In genomic region chr15:89139613-89140499, GRCh38 we compare ENCODE assay signal across 1 cellular context.
A peak's percentile ranks its signal among the peaks of the same experiment; 100 is the strongest.
TF ChIP-seq lines count a peak whose summit lies in the region.

No MANE protein-coding gene starts in this region.

TF ChIP-seq in HepG2, 621 proteins besides CTCF, POLR2A, EP300 and RAD21 (continued from another document and continues in another):
- TF ChIP-seq ZNF451 (CRISPR knock-in tag; IDR thresholded peaks at IDR 0.05) (no peak), NR2C2 (CRISPR knock-in tag; IDR thresholded peaks at IDR 0.05; ENCODE audit: borderline replicate concordance) (no peak), ZNF724P (CRISPR knock-in tag; IDR thresholded peaks at IDR 0.05; ENCODE audit: borderline replicate concordance) (no peak), THAP8 (CRISPR knock-in tag; IDR thresholded peaks at IDR 0.05; ENCODE audit: borderline replicate concordance) (no peak), PHF21A (CRISPR knock-in tag; IDR thresholded peaks at IDR 0.05) (peak; percentile 63; the same call in 1 of the 2 replicates), SMAD9 (CRISPR knock-in tag; IDR thresholded peaks at IDR 0.05) (no peak), SMYD3 (CRISPR knock-in tag; IDR thresholded peaks at IDR 0.05) (no peak), JUNB (CRISPR knock-in tag; IDR thresholded peaks at IDR 0.05; ENCODE audit: borderline replicate concordance) (no peak), ARID3A (IDR thresholded peaks at IDR 0.05; ENCODE audit: low read depth, low read length) (no peak), ZNF18 (CRISPR knock-in tag; IDR thresholded peaks at IDR 0.05; ENCODE audit: insufficient replicate concordance) (peak; percentile 24), NR2F2 (IDR thresholded peaks at IDR 0.05; ENCODE audit: borderline replicate concordance, low read depth) (no peak), ZNF878 (CRISPR knock-in tag; IDR thresholded peaks at IDR 0.05) (no peak), POLR2G (IDR thresholded peaks at IDR 0.05; ENCODE audit: low read depth, low read length) (peak; percentile 55), ZBTB14 (CRISPR knock-in tag; IDR thresholded peaks at IDR 0.05) (no peak), ZNF569 (CRISPR knock-in tag; IDR thresholded peaks at IDR 0.05; ENCODE audit: borderline replicate concordance) (peak; percentile 44; the same call in 1 of the 2 replicates), DBP (CRISPR knock-in tag; IDR thresholded peaks at IDR 0.05; ENCODE audit: not compliant biosample characterization) (no peak), ZNF136 (CRISPR knock-in tag; IDR thresholded peaks at IDR 0.05; ENCODE audit: low read depth) (no peak), ZNF143 (CRISPR knock-in tag; IDR thresholded peaks at IDR 0.05) (no peak), TAF1 (CRISPR knock-in tag; IDR thresholded peaks at IDR 0.05) (0 out of 2 replicates have a peak, but pooled peaks have one; percentile 15), ZNF281 (CRISPR knock-in tag; IDR thresholded peaks at IDR 0.05; ENCODE audit: borderline replicate concordance) (no peak), ZNF326 (CRISPR knock-in tag; IDR thresholded peaks at IDR 0.05; ENCODE audit: borderline replicate concordance) (no peak), FOXO1 (CRISPR knock-in tag; IDR thresholded peaks at IDR 0.05) (peak; percentile 20), ZNF687 (CRISPR knock-in tag; IDR thresholded peaks at IDR 0.05) (peak; percentile 55), DDIT3 (CRISPR knock-in tag; IDR thresholded peaks at IDR 0.05) (no peak), ZNF747 (CRISPR knock-in tag; IDR thresholded peaks at IDR 0.05; ENCODE audit: borderline replicate concordance) (no peak), FOSL2 (CRISPR knock-in tag; IDR thresholded peaks at IDR 0.05) (peak; percentile 58; the same call in 1 of the 2 replicates), ZNF782 (CRISPR knock-in tag; IDR thresholded peaks at IDR 0.05; ENCODE audit: borderline replicate concordance) (no peak), XBP1 (CRISPR knock-in tag; IDR thresholded peaks at IDR 0.05) (no peak), ERF (CRISPR knock-in tag; IDR thresholded peaks at IDR 0.05) (no peak), KLF6 (CRISPR knock-in tag; IDR thresholded peaks at IDR 0.05) (peak; percentile 53; the same call in 1 of the 2 replicates), NR2F6 (IDR thresholded peaks at IDR 0.05) (peak; percentile 56), NR2F6 (CRISPR knock-in tag; IDR thresholded peaks at IDR 0.05) (peak; percentile 34), ZNF746 (CRISPR knock-in tag; IDR thresholded peaks at IDR 0.05) (peak; percentile 43; the same call in 1 of the 2 replicates), ZNF652 (CRISPR knock-in tag; IDR thresholded peaks at IDR 0.05; ENCODE audit: borderline replicate concordance, low read depth) (no peak), ZNF563 (CRISPR knock-in tag; IDR thresholded peaks at IDR 0.05) (no peak), TP53 (CRISPR knock-in tag; conservative IDR thresholded peaks at IDR 0.05) (no peak), HDAC1 (CRISPR knock-in tag; IDR thresholded peaks at IDR 0.05) (peak; percentile 14; the same call in 1 of the 2 replicates), ZMYM4 (CRISPR knock-in tag; IDR thresholded peaks at IDR 0.05) (peak; percentile 63), ZNF83 (CRISPR knock-in tag; IDR thresholded peaks at IDR 0.05; ENCODE audit: borderline replicate concordance) (no peak), SSRP1 (CRISPR knock-in tag; IDR thresholded peaks at IDR 0.05) (0 out of 2 replicates have a peak, but pooled peaks have one; percentile 45), ZNF275 (CRISPR knock-in tag; IDR thresholded peaks at IDR 0.05; ENCODE audit: borderline replicate concordance) (no peak), ZNF615 (CRISPR knock-in tag; IDR thresholded peaks at IDR 0.05; ENCODE audit: borderline replicate concordance) (no peak), RELA (CRISPR knock-in tag; IDR thresholded peaks at IDR 0.05) (no peak), WIZ (CRISPR knock-in tag; IDR thresholded peaks at IDR 0.05) (no peak), NR2F1 (CRISPR knock-in tag; IDR thresholded peaks at IDR 0.05) (no peak), NR1H2 (CRISPR knock-in tag; IDR thresholded peaks at IDR 0.05; ENCODE audit: borderline replicate concordance, low read depth) (no peak), ZBTB7B (CRISPR knock-in tag; IDR thresholded peaks at IDR 0.05) (0 out of 2 replicates have a peak, but pooled peaks have one; percentile 51), ASH2L (IDR thresholded peaks at IDR 0.05; ENCODE audit: insufficient read length, low read depth, low read length) (peak; percentile 68), MNT (IDR thresholded peaks at IDR 0.05) (no peak), ATF1 (CRISPR knock-in tag; IDR thresholded peaks at IDR 0.05) (no peak), GATAD2A (CRISPR knock-in tag; IDR thresholded peaks at IDR 0.05) (peak; percentile 71), SNAI1 (CRISPR knock-in tag; IDR thresholded peaks at IDR 0.05; ENCODE audit: borderline replicate concordance) (no peak), ZNF580 (CRISPR knock-in tag; IDR thresholded peaks at IDR 0.05; ENCODE audit: borderline replicate concordance, low read depth) (no peak), HIVEP1 (CRISPR knock-in tag; IDR thresholded peaks at IDR 0.05) (no peak), ZNF7 (CRISPR knock-in tag; IDR thresholded peaks at IDR 0.05) (no peak)
